Comparison of ENCODE assay signal across 24 cellular contexts in genomic region chr1:38587734-38588133, GRCh38.
"Had no signal": no experiment of that assay in that cellular context is flagged by ENCODE, and none has a peak within 500 bp of the region (broad histone marks: within the 10 kb centered on the region; RNA-seq: fewer than 3 reads in every experiment).

No MANE protein-coding gene starts in this region.

- H3K4me3 ChIP-seq: adrenal gland, body of pancreas, colonic mucosa, dorsolateral prefrontal cortex, gastroesophageal sphincter, pancreas, prostate gland, smooth muscle cell, uterus had no signal

- H3K27ac Mint-ChIP-seq: activated CD4-positive, alpha-beta T cell treated with anti-CD3 and anti-CD28 coated beads for 36 hours; activated CD8-positive, alpha-beta T cell treated with anti-CD3 and anti-CD28 coated beads, Interleukin-2, amount 10 ng/mL, durations not matched to agents 7 days and 5 days; activated naive CD8-positive, alpha-beta T cell treated with anti-CD3 and anti-CD28 coated beads for 36 hours; activated T-helper 17 cell treated with anti-CD3 and anti-CD28 coated beads, Interleukin-2, amount 50 U/mL, for 72 hours; mesothelial cell of epicardium; stimulated activated memory B cell treated with anti-CD40 and anti-IgM and Interleukin-4, amounts not matched to agents 10 μg/mL and 1 μg/mL and 100 μg/mL, for 72 hours; stimulated activated naive CD8-positive, alpha-beta T cell treated with anti-CD3 and anti-CD28 coated beads, Interleukin-15, amount 100 ng/mL, for 72 hours; T-cell; T-helper 2 cell treated with Interferon-gamma antibody and Interleukin-4, amounts not matched to agents 5 μg/mL and 100 μg/mL, for 36 hours; type B pancreatic cell had no signal

- H3K36me3 ChIP-seq: adrenal gland, colonic mucosa, gastroesophageal sphincter, pancreas, prostate gland, uterus had no signal

- DNase-seq: aorta, cerebellar nuclear complex, kidney glomerular epithelial cell, retina, uterus had no signal

- ATAC-seq: gastroesophageal sphincter had no signal

- H3K27me3 Mint-ChIP-seq: activated CD4-positive, alpha-beta T cell treated with anti-CD3 and anti-CD28 coated beads for 36 hours; stimulated activated memory B cell treated with anti-CD40 and anti-IgM and Interleukin-4, amounts not matched to agents 10 μg/mL and 1 μg/mL and 100 μg/mL, for 72 hours had no signal

- H3K4me1 ChIP-seq: adrenal gland, body of pancreas, colonic mucosa, gastroesophageal sphincter, pancreas, prostate gland, uterus had no signal

- H3K9me3 ChIP-seq: body of pancreas, colonic mucosa, prostate gland, uterus had no signal

- H3K36me3 Mint-ChIP-seq: mesothelial cell of epicardium, type B pancreatic cell had no signal

- H3K27me3 ChIP-seq: adrenal gland, body of pancreas, colonic mucosa, dorsolateral prefrontal cortex, pancreas, uterus had no signal

- H3K9me3 Mint-ChIP-seq: activated T-helper 17 cell treated with anti-CD3 and anti-CD28 coated beads, Interleukin-2, amount 50 U/mL, for 72 hours had no signal

- H3K4me3 Mint-ChIP-seq: activated CD4-positive, alpha-beta T cell treated with anti-CD3 and anti-CD28 coated beads for 36 hours; activated CD8-positive, alpha-beta T cell treated with anti-CD3 and anti-CD28 coated beads, Interleukin-2, amount 10 ng/mL, durations not matched to agents 7 days and 5 days; activated naive CD8-positive, alpha-beta T cell treated with anti-CD3 and anti-CD28 coated beads for 36 hours; activated T-cell treated with anti-CD3 and anti-CD28 coated beads, Interleukin-2, amount 50 U/mL, for 4 hours; activated T-helper 17 cell treated with anti-CD3 and anti-CD28 coated beads, Interleukin-2, amount 50 U/mL, for 72 hours; mesothelial cell of epicardium; T-cell; T-helper 2 cell treated with Interferon-gamma antibody and Interleukin-4, amounts not matched to agents 5 μg/mL and 100 μg/mL, for 36 hours; type B pancreatic cell had no signal

- H3K4me1 Mint-ChIP-seq: mesothelial cell of epicardium had no signal

- H3K27ac ChIP-seq: adrenal gland, body of pancreas, colonic mucosa, dorsolateral prefrontal cortex, gastroesophageal sphincter, pancreas, prostate gland, uterus had no signal
